In the genomic region with DNA sequence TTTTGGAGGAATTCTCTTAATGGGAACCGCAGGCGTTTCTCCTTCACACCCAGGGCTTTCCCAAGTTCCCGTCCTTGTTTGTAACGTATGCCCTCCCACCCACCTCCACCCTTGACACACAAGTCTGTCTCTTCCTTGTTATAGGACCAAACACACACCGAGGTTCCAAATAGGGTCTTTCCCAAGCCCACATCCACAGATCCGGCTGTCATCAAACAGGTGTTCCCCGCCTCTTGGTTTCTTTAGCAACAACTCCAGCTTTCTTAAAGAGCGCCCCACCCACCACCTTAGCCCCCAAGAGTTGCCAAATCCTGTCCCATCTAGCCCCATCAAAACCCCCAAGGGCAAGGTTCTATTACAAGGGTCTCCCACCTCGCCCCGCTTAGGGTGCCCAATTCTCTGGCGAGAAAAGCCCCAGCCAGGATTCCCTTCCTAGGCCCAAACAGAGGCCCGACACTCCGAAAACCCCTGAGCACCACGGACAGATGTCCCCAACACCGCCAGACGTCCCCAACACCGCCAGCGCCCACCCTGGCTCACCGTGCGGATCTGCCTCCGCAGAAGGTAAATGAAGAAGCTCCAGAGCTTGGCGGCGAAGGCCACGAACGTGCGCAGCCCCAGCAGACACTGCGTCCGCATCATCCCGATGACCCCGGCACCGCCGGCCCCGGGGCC, we compare ENCODE assay signal across 8 cellular contexts. TPM values are rescaled to one million over a fixed set of nuclear protein-coding genes. Genes with fewer than 3 reads are reported as not detected.
A peak's percentile ranks its signal among the peaks of the same experiment; 100 is the strongest.
DNase-seq lines count a peak whose midpoint lies in the region; ATAC-seq, FAIRE-seq and TF ChIP-seq lines count a peak whose summit lies in the region.

No MANE protein-coding gene starts in this region.

- CTCF ChIA-PET in activated naive CD4-positive, alpha-beta T cell treated with anti-CD3 and anti-CD28 coated beads for 36 hours (lab: Charles Lee), result no interaction called here
- CTCF ChIA-PET in K562 (lab: Yijun Ruan, JAX; ENCODE audit: low intra/inter-chr PET ratio), result no interaction called here

- TF ChIP-seq CTCF in K562 (IDR thresholded peaks at IDR 0.05 in 2 of 3, conservative IDR thresholded peaks at IDR 0.05 in 1 of 3; ENCODE audit: insufficient read depth in 2 of 3, low read depth in 1 of 3, low read length in 3 of 3) (no peak), lower lobe of right lung (IDR thresholded peaks at IDR 0.05) (no peak)

- H3K4me1 ChIP-seq in K562 (replicated peaks in 1 of 2; ENCODE audit: control insufficient read depth in 2 of 2, insufficient read depth in 2 of 2, low read length in 2 of 2) (peaks cover 13 to 19% of the 10 kb centered on the region in 2 experiments; a peak in 4 of 5 replicates), lower lobe of right lung (peaks cover 36% of the 10 kb centered on the region), urinary bladder (ENCODE audit: insufficient read depth) (peaks cover 3% of the 10 kb centered on the region)

- TF ChIP-seq RAD21 in K562 (CRISPR knock-in tag; conservative IDR thresholded peaks at IDR 0.05 in 1 of 2, IDR thresholded peaks at IDR 0.05 in 1 of 2), result no peak

- H3K4me3 ChIP-seq in K562, result peak overlapping the region; percentile 95
- peak overlapping the region; percentile 89 for H3K4me3 ChIP-seq in lower lobe of right lung
- H3K4me3 ChIP-seq in urinary bladder (ENCODE audit: low read depth, low read length), result peak overlapping the region; percentile 92

- no peaks in the 10 kb centered on the region for H4K20me1 ChIP-seq in K562 (replicated peaks; ENCODE audit: control insufficient read depth, insufficient read depth, low read length)

- no peaks in the 10 kb centered on the region for H3K27me3 Mint-ChIP-seq in activated naive CD4-positive, alpha-beta T cell treated with anti-CD3 and anti-CD28 coated beads for 36 hours (ENCODE audit: low read depth)

- in situ Hi-C loops in K562 (cut with MboI), result no loop called here

- intact Hi-C loops in activated naive CD4-positive, alpha-beta T cell treated with anti-CD3 and anti-CD28 coated beads for 36 hours (cut with micrococcal nuclease), result loop anchor here (5.0 kb wide), 2 partner anchors 437 to 592 kb away; partner anchors contain the start of genes TP53 and WRAP53
- intact Hi-C loops in K562 (cut with micrococcal nuclease), result no loop called here
- intact Hi-C loops in lower lobe of right lung (cut with DNase I), result no loop called here

- H3K4me1 Mint-ChIP-seq in activated naive CD4-positive, alpha-beta T cell treated with anti-CD3 and anti-CD28 coated beads for 36 hours (ENCODE audit: low read depth), result peaks cover 37% of the 10 kb centered on the region

- H3K9ac ChIP-seq in K562 (ENCODE audit: insufficient read depth in 1 of 2, low read depth in 2 of 2, low read length in 2 of 2), result peak overlapping the region; percentile 97 to 98

- peak overlapping the region; percentile 91 for H3K27ac Mint-ChIP-seq in activated naive CD4-positive, alpha-beta T cell treated with anti-CD3 and anti-CD28 coated beads for 36 hours

- no peak for TF ChIP-seq POLR2A in K562 (conservative IDR thresholded peaks at IDR 0.05)

- H3K4me3 Mint-ChIP-seq in activated naive CD4-positive, alpha-beta T cell treated with anti-CD3 and anti-CD28 coated beads for 36 hours, result peak overlapping the region; percentile 86

- H2AFZ ChIP-seq in K562 (ENCODE audit: low read depth, low read length), result no peak overlapping the region

- no peaks in the 10 kb centered on the region for H3K9me3 Mint-ChIP-seq in activated naive CD4-positive, alpha-beta T cell treated with anti-CD3 and anti-CD28 coated beads for 36 hours

- H3K9me1 ChIP-seq in K562 (ENCODE audit: control insufficient read depth, insufficient read depth, low read length), result no peaks in the 10 kb centered on the region

- peaks cover 61% of the 10 kb centered on the region for H3K79me2 ChIP-seq in K562 (ENCODE audit: control insufficient read depth, insufficient read depth, low read length)

- no peak for FAIRE-seq in K562 (lab: Jason Lieb, UNC)

- POLR2A ChIA-PET in K562 (lab: Yijun Ruan, JAX), result interaction anchor here (0.9 to 2.5 kb wide), 4 partner anchors 9 to 21 kb away, joined by 4 to 16 read pairs (median 6); partner anchors contain the start of gene GABARAP

- H3K4me2 ChIP-seq in K562 (ENCODE audit: insufficient read depth, low read length), result peak overlapping the region; percentile 87

- no peak for TF ChIP-seq EP300 in K562 (IDR thresholded peaks at IDR 0.05; ENCODE audit: low read length)

- peaks cover 49% of the 10 kb centered on the region for H3K36me3 ChIP-seq in K562 (ENCODE audit: control insufficient read depth, insufficient read depth, low read length)
- peaks cover 35% of the 10 kb centered on the region for H3K36me3 ChIP-seq in lower lobe of right lung
- no peaks in the 10 kb centered on the region for H3K36me3 ChIP-seq in urinary bladder (ENCODE audit: insufficient read depth)

- BruUV-seq in K562 (replicated peaks; lab: Mats Ljungman, UMichigan), result no TSS peak

- 0% methylated on average over 10 of the region's 33 CpGs for WGBS in K562 (ENCODE audit: insufficient coverage, low coverage, missing lambda C conversion rate)
- WGBS in urinary bladder, result 1% methylated on average over 33 of the region's 33 CpGs

- H3K36me3 Mint-ChIP-seq in activated naive CD4-positive, alpha-beta T cell treated with anti-CD3 and anti-CD28 coated beads for 36 hours (ENCODE audit: low read depth), result peaks cover 28% of the 10 kb centered on the region

- H3K27ac ChIP-seq in K562 (ENCODE audit: extremely low read depth, low read depth, low read length), result peak overlapping the region; percentile 96
- peak overlapping the region; percentile 100 for H3K27ac ChIP-seq in lower lobe of right lung
- peak overlapping the region; percentile 87 for H3K27ac ChIP-seq in urinary bladder (ENCODE audit: low read depth)

- H3K9me3 ChIP-seq in K562 (replicated peaks; ENCODE audit: control insufficient read depth, insufficient read depth, low read depth, low read length), result no peaks in the 10 kb centered on the region
- H3K9me3 ChIP-seq in lower lobe of right lung, result no peaks in the 10 kb centered on the region

- ATAC-seq in K562, result no peak
- no peak for ATAC-seq in lower lobe of right lung
- no peak for ATAC-seq in HG02678 (IDR thresholded peaks at IDR 0.05; ENCODE audit: unreplicated experiment)

- H3K27me3 ChIP-seq in K562 (ENCODE audit: control insufficient read depth in 2 of 2, insufficient read depth in 2 of 2, low read length in 2 of 2) (no peaks in the 10 kb centered on the region), lower lobe of right lung (ENCODE audit: low read depth) (no peaks in the 10 kb centered on the region)

- peak; percentile 54 for DNase-seq in activated naive CD4-positive, alpha-beta T cell treated with anti-CD3 and anti-CD28 coated beads for 36 hours
- no peak for DNase-seq in activated naive CD4-positive, alpha-beta T cell treated with anti-CD3 and anti-CD28 coated beads, Interleukin-2, amount 50 U/mL, for 16 hours
- DNase-seq in K562 (ENCODE audit: extremely low read depth in 1 of 4, low spot score in 3 of 4) (no peak), lower lobe of right lung (no peak), kidney glomerular epithelial cell (lab: John Stamatoyannopoulos, UW) (no peak), DMS 273 treated with DMSO at 0.1 percent for 48 hours (lab: John Stamatoyannopoulos, UW) (no peak)

RNA-seq across cellular contexts. Expression of gene CTDNEP1, which starts 0.7 kb away (rescaled TPM):
- total RNA-seq in activated naive CD4-positive, alpha-beta T cell treated with anti-CD3 and anti-CD28 coated beads for 36 hours, result 100 to 1,000 TPM; 147 to 152 TPM
- 89.9 and 155 TPM in 2 replicates for total RNA-seq in K562 (2011; cell fraction: chromatin; rRNA removed; ENCODE audit: low replicate concordance)
- 115 and 117 TPM in 2 replicates for total RNA-seq in K562 (2011; cell fraction: nucleolus; rRNA removed)
- total RNA-seq in K562 (2011; cell fraction: nucleoplasm; rRNA removed), result 129 and 140 TPM in 2 replicates
- total RNA-seq in K562 (2014; rRNA removed) (28.5 and 34.9 TPM in 2 replicates), K562 (2014; rRNA removed; fragmentation: Illumina TruSeq; extraction: Trizol) (16.6 and 17.8 TPM in 2 replicates), K562 (2015; rRNA removed; fragmentation: Illumina TruSeq; extraction: Trizol) (22.4 and 23.0 TPM in 2 replicates), K562 (2021) (98.9 and 102 TPM in 2 replicates), lower lobe of right lung (140 TPM), urinary bladder (40.0 TPM)
- polyA plus RNA-seq in K562 (2011; rRNA removed) (61.4 and 81.4 TPM in 2 replicates), K562 (2014; fragmentation: Illumina TruSeq; extraction: Trizol) (146 and 150 TPM in 2 replicates), K562 (2014; fragmentation: Nextera tagmentation; extraction: Ambion mirVana) (10 to 100 TPM; 10.7 to 13.0 TPM), K562 (2014; rRNA removed) (64.6 and 74.6 TPM in 2 replicates), urinary bladder (89.2 TPM)
- polyA plus RNA-seq in K562 (2011; cell fraction: cytosol; rRNA removed), result 88.4 and 90.5 TPM in 2 replicates
- polyA plus RNA-seq in K562 (2011; cell fraction: nucleus; rRNA removed), result 93.5 and 104 TPM in 2 replicates
- 107 and 141 TPM in 2 replicates for polyA plus RNA-seq in K562 (2012)
- 48.9 and 53.2 TPM in 2 replicates for polyA minus RNA-seq in K562 (2011; rRNA and poly(A)+ RNA removed)
- polyA minus RNA-seq in K562 (2011; cell fraction: cytosol; rRNA and poly(A)+ RNA removed), result 64.0 and 77.7 TPM in 2 replicates
- polyA minus RNA-seq in K562 (2011; cell fraction: nucleus; rRNA and poly(A)+ RNA removed), result 18.8 and 38.0 TPM in 2 replicates

RNA-seq across cellular contexts. Expression of gene ELP5, which starts 1.2 kb away (rescaled TPM):
- 10 to 100 TPM; 52.4 to 53.5 TPM for total RNA-seq in activated naive CD4-positive, alpha-beta T cell treated with anti-CD3 and anti-CD28 coated beads for 36 hours
- 28.4 and 69.3 TPM in 2 replicates for total RNA-seq in K562 (2011; cell fraction: chromatin; rRNA removed; ENCODE audit: low replicate concordance)
- 49.4 and 51.6 TPM in 2 replicates for total RNA-seq in K562 (2011; cell fraction: nucleolus; rRNA removed)
- total RNA-seq in K562 (2011; cell fraction: nucleoplasm; rRNA removed), result 43.8 and 45.5 TPM in 2 replicates
- total RNA-seq in K562 (2014; rRNA removed) (52.9 and 65.1 TPM in 2 replicates), K562 (2014; rRNA removed; fragmentation: Illumina TruSeq; extraction: Trizol) (25.5 and 25.7 TPM in 2 replicates), K562 (2015; rRNA removed; fragmentation: Illumina TruSeq; extraction: Trizol) (36.6 and 38.1 TPM in 2 replicates), K562 (2021) (61.1 and 61.4 TPM in 2 replicates), lower lobe of right lung (33.2 TPM), urinary bladder (17.7 TPM)
- polyA plus RNA-seq in K562 (2011; rRNA removed) (41.1 and 45.5 TPM in 2 replicates), K562 (2014; fragmentation: Illumina TruSeq; extraction: Trizol) (67.2 and 72.9 TPM in 2 replicates), K562 (2014; fragmentation: Nextera tagmentation; extraction: Ambion mirVana) (10 to 100 TPM; 48.8 to 77.9 TPM), K562 (2014; rRNA removed) (72.9 and 90.0 TPM in 2 replicates), urinary bladder (39.2 TPM)
- polyA plus RNA-seq in K562 (2011; cell fraction: cytosol; rRNA removed), result 72.7 and 84.6 TPM in 2 replicates
- polyA plus RNA-seq in K562 (2011; cell fraction: nucleus; rRNA removed), result 74.5 and 78.4 TPM in 2 replicates
- 54.2 and 70.9 TPM in 2 replicates for polyA plus RNA-seq in K562 (2012)
- polyA minus RNA-seq in K562 (2011; rRNA and poly(A)+ RNA removed), result 21.2 and 32.3 TPM in 2 replicates
- polyA minus RNA-seq in K562 (2011; cell fraction: cytosol; rRNA and poly(A)+ RNA removed), result 21.1 and 28.9 TPM in 2 replicates
- polyA minus RNA-seq in K562 (2011; cell fraction: nucleus; rRNA and poly(A)+ RNA removed), result 13.3 and 18.7 TPM in 2 replicates

RNA-seq across cellular contexts. Expression of gene GABARAP, which starts 8.5 kb away (rescaled TPM):
- 100 to 1,000 TPM; 137 to 152 TPM for total RNA-seq in activated naive CD4-positive, alpha-beta T cell treated with anti-CD3 and anti-CD28 coated beads for 36 hours
- 24.6 and 29.6 TPM in 2 replicates for total RNA-seq in K562 (2011; cell fraction: chromatin; rRNA removed; ENCODE audit: low replicate concordance)
- 22.9 and 27.7 TPM in 2 replicates for total RNA-seq in K562 (2011; cell fraction: nucleolus; rRNA removed)
- 36.2 and 50.7 TPM in 2 replicates for total RNA-seq in K562 (2011; cell fraction: nucleoplasm; rRNA removed)
- total RNA-seq in K562 (2014; rRNA removed), result 47.5 and 75.8 TPM in 2 replicates
- 104 and 117 TPM in 2 replicates for total RNA-seq in K562 (2014; rRNA removed; fragmentation: Illumina TruSeq; extraction: Trizol)
- total RNA-seq in K562 (2015; rRNA removed; fragmentation: Illumina TruSeq; extraction: Trizol), result 114 TPM in 2 replicates
- total RNA-seq in K562 (2021), result 152 and 155 TPM in 2 replicates
- 152 and 170 TPM in 2 replicates for polyA plus RNA-seq in K562 (2011; rRNA removed)
- 165 and 263 TPM in 2 replicates for polyA plus RNA-seq in K562 (2011; cell fraction: cytosol; rRNA removed)
- polyA plus RNA-seq in K562 (2011; cell fraction: nucleus; rRNA removed), result 57.4 and 88.4 TPM in 2 replicates
- 192 and 504 TPM in 2 replicates for polyA plus RNA-seq in K562 (2012)
- polyA plus RNA-seq in K562 (2014; fragmentation: Illumina TruSeq; extraction: Trizol), result 309 and 373 TPM in 2 replicates
- polyA plus RNA-seq in K562 (2014; fragmentation: Nextera tagmentation; extraction: Ambion mirVana), result 100 to 1,000 TPM; 246 to 279 TPM
- polyA plus RNA-seq in K562 (2014; rRNA removed), result 130 and 135 TPM in 2 replicates
- 102 and 103 TPM in 2 replicates for polyA minus RNA-seq in K562 (2011; rRNA and poly(A)+ RNA removed)
- polyA minus RNA-seq in K562 (2011; cell fraction: cytosol; rRNA and poly(A)+ RNA removed), result 54.3 and 65.2 TPM in 2 replicates
- 10.8 and 28.3 TPM in 2 replicates for polyA minus RNA-seq in K562 (2011; cell fraction: nucleus; rRNA and poly(A)+ RNA removed)
- total RNA-seq in lower lobe of right lung, result 587 TPM
- total RNA-seq in urinary bladder, result 246 TPM
- 681 TPM for polyA plus RNA-seq in urinary bladder

RNA-seq across cellular contexts. Expression of gene CLDN7, which starts 11.5 kb away (rescaled TPM):
- under 1 TPM in 1 of 2 experiments, not detected in 1; 0.40 TPM for total RNA-seq in activated naive CD4-positive, alpha-beta T cell treated with anti-CD3 and anti-CD28 coated beads for 36 hours
- 19.6 and 42.6 TPM in 2 replicates for total RNA-seq in K562 (2011; cell fraction: chromatin; rRNA removed; ENCODE audit: low replicate concordance)
- 35.5 and 39.7 TPM in 2 replicates for total RNA-seq in K562 (2011; cell fraction: nucleolus; rRNA removed)
- total RNA-seq in K562 (2011; cell fraction: nucleoplasm; rRNA removed), result 20.2 and 25.8 TPM in 2 replicates
- total RNA-seq in K562 (2014; rRNA removed), result 6.7 and 10.4 TPM in 2 replicates
- 2.4 and 3.2 TPM in 2 replicates for total RNA-seq in K562 (2014; rRNA removed; fragmentation: Illumina TruSeq; extraction: Trizol)
- 5.4 and 6.8 TPM in 2 replicates for total RNA-seq in K562 (2015; rRNA removed; fragmentation: Illumina TruSeq; extraction: Trizol)
- total RNA-seq in K562 (2021), result 9.1 and 13.7 TPM in 2 replicates
- polyA plus RNA-seq in K562 (2011; rRNA removed), result 9.9 and 14.2 TPM in 2 replicates
- polyA plus RNA-seq in K562 (2011; cell fraction: cytosol; rRNA removed), result 15.6 and 18.1 TPM in 2 replicates
- 65.6 and 71.0 TPM in 2 replicates for polyA plus RNA-seq in K562 (2011; cell fraction: nucleus; rRNA removed)
- 10.1 and 20.8 TPM in 2 replicates for polyA plus RNA-seq in K562 (2012)
- 7.6 and 11.1 TPM in 2 replicates for polyA plus RNA-seq in K562 (2014; fragmentation: Illumina TruSeq; extraction: Trizol)
- polyA plus RNA-seq in K562 (2014; fragmentation: Nextera tagmentation; extraction: Ambion mirVana), result 1 to 10 TPM; 2.2 to 4.0 TPM
- 14.5 and 15.6 TPM in 2 replicates for polyA plus RNA-seq in K562 (2014; rRNA removed)
- 4.0 and 4.2 TPM in 2 replicates for polyA minus RNA-seq in K562 (2011; rRNA and poly(A)+ RNA removed)
- polyA minus RNA-seq in K562 (2011; cell fraction: cytosol; rRNA and poly(A)+ RNA removed), result 1.8 and 3.0 TPM in 2 replicates
- polyA minus RNA-seq in K562 (2011; cell fraction: nucleus; rRNA and poly(A)+ RNA removed), result 6.5 and 6.6 TPM in 2 replicates
- 98.7 TPM for total RNA-seq in lower lobe of right lung
- 24.2 TPM for total RNA-seq in urinary bladder
- 34.4 TPM for polyA plus RNA-seq in urinary bladder

RNA-seq across cellular contexts. Expression of gene PHF23, which starts 11.5 kb away (rescaled TPM):
- 10 to 100 TPM in 1 of 2 experiments, 1 to 10 TPM in 1; 8.4 to 10.0 TPM for total RNA-seq in activated naive CD4-positive, alpha-beta T cell treated with anti-CD3 and anti-CD28 coated beads for 36 hours
- total RNA-seq in K562 (2011; cell fraction: chromatin; rRNA removed; ENCODE audit: low replicate concordance), result 21.4 and 38.4 TPM in 2 replicates
- 20.0 and 20.1 TPM in 2 replicates for total RNA-seq in K562 (2011; cell fraction: nucleolus; rRNA removed)
- 23.5 and 23.7 TPM in 2 replicates for total RNA-seq in K562 (2011; cell fraction: nucleoplasm; rRNA removed)
- total RNA-seq in K562 (2014; rRNA removed) (39.0 and 49.9 TPM in 2 replicates), K562 (2014; rRNA removed; fragmentation: Illumina TruSeq; extraction: Trizol) (27.8 and 28.1 TPM in 2 replicates), K562 (2015; rRNA removed; fragmentation: Illumina TruSeq; extraction: Trizol) (50.1 and 51.1 TPM in 2 replicates), K562 (2021) (33.7 and 38.6 TPM in 2 replicates), lower lobe of right lung (33.9 TPM), urinary bladder (18.8 TPM)
- polyA plus RNA-seq in K562 (2011; rRNA removed) (25.0 and 32.7 TPM in 2 replicates), K562 (2014; fragmentation: Illumina TruSeq; extraction: Trizol) (53.1 and 87.5 TPM in 2 replicates), K562 (2014; fragmentation: Nextera tagmentation; extraction: Ambion mirVana) (1 to 10 TPM; 7.4 TPM), K562 (2014; rRNA removed) (34.1 and 36.1 TPM in 2 replicates), urinary bladder (39.0 TPM)
- polyA plus RNA-seq in K562 (2011; cell fraction: cytosol; rRNA removed), result 20.0 and 33.8 TPM in 2 replicates
- 16.8 and 28.4 TPM in 2 replicates for polyA plus RNA-seq in K562 (2011; cell fraction: nucleus; rRNA removed)
- 27.6 and 38.6 TPM in 2 replicates for polyA plus RNA-seq in K562 (2012)
- polyA minus RNA-seq in K562 (2011; rRNA and poly(A)+ RNA removed), result 20.2 and 26.4 TPM in 2 replicates
- 14.2 and 19.9 TPM in 2 replicates for polyA minus RNA-seq in K562 (2011; cell fraction: cytosol; rRNA and poly(A)+ RNA removed)
- polyA minus RNA-seq in K562 (2011; cell fraction: nucleus; rRNA and poly(A)+ RNA removed), result 7.1 and 10.6 TPM in 2 replicates
